Comparison of ENCODE assay signal across 10 cellular contexts in the genomic region with DNA sequence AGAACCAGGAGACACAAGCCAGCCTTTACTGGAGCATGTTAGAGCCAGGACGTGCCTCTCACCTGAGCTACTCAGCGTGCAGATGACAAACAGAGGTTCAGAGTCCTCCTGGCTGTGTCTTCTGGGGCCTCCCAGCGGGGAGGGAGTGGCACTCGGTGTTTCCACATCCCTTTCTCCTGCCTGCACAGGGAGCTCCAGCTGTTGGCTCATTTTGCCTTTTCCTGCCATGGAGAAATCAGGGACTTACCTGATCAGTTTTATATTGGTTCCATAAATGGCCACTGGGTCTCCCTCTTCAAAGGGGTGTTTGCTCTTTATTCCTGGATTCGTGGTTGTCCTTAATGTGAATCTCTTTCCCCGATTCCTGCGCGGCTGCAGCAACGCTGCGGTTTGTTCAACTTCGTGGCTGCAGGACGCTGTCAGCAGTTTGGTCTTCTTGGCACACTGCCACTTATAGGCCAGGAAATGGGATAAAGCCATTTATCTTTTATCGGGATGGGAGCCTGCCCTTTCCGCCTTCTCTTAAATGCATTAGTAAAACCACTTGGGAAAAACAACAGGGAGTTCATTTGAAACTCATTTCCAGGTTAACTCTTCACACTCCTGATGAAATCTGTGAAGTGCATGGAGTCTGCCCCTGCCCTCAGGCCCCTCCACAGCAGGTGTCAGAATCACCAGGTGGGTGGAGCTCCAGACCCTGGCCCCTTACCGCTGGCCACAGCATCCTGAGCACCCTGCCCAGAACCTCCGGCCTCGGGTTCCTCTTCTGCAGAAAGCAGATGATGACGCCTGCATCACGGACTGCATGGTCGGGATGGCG. TPM values are rescaled to one million over a fixed set of nuclear protein-coding genes. Genes with fewer than 3 reads are reported as not detected.
DNase-seq lines count a peak whose midpoint lies in the region; ATAC-seq, FAIRE-seq and TF ChIP-seq lines count a peak whose summit lies in the region.
"Had no signal": no experiment of that assay in that cellular context is flagged by ENCODE, and none has a peak within 500 bp of the region (broad histone marks: within the 10 kb centered on the region; RNA-seq: fewer than 3 reads in every experiment).

No MANE protein-coding gene starts in this region.

- DNase-seq in COLO829 (ENCODE audit: low spot score) = peak; percentile 43
- peak; percentile 87 for DNase-seq in NCI-H187 treated with DMSO at 0.1 percent for 48 hours (lab: John Stamatoyannopoulos, UW)
- peak; percentile 78 for DNase-seq in HepG2 (ENCODE audit: low spot score)
- DNase-seq in RWPE1 (ENCODE audit: low spot score) = no peak
- no peak for DNase-seq in GM19238 (ENCODE audit: insufficient read length, low spot score)
- DNase-seq in RCC 7860 (ENCODE audit: low spot score) = no peak
- DNase-seq: stimulated activated naive CD8-positive, alpha-beta T cell treated with anti-CD3 and anti-CD28 coated beads, Interleukin-15, amount 100 ng/mL, for 72 hours had no signal

- TF ChIP-seq CTCF in brain (conservative IDR thresholded peaks at IDR 0.05) (no peak), HepG2 (CRISPR knock-in tag; IDR thresholded peaks at IDR 0.05) (peak; percentile 65), RWPE1 (conservative IDR thresholded peaks at IDR 0.05; ENCODE audit: low read depth) (no peak)

- peak; percentile 98 for FAIRE-seq in HepG2 (lab: Jason Lieb, UNC)
- no peak for FAIRE-seq in RCC 7860 (lab: Jason Lieb, UNC)

- H3K4me3 ChIP-seq in HepG2 (replicated peaks in 1 of 3; ENCODE audit: insufficient read depth in 1 of 3, low read depth in 2 of 3, low read length in 3 of 3) = peak overlapping the region; percentile 20 to 56 (median 38)
- H3K4me3 ChIP-seq: ovary had no signal

- ATAC-seq in HepG2 (peak; percentile 88), HG03025 (IDR thresholded peaks at IDR 0.05; ENCODE audit: low FRiP score, unreplicated experiment) (no peak)
- ATAC-seq: stimulated activated naive CD8-positive, alpha-beta T cell treated with anti-CD3 and anti-CD28 coated beads, Interleukin-15, amount 100 ng/mL, for 72 hours had no signal

- TF ChIP-seq POLR2A in HepG2 (IDR thresholded peaks at IDR 0.05; ENCODE audit: insufficient read depth in 1 of 2, low read depth in 2 of 2, low read length in 2 of 2) = no peak

- peaks cover 32% of the 10 kb centered on the region for H3K4me1 Mint-ChIP-seq in brain

- TF ChIP-seq EP300 in HepG2 (IDR thresholded peaks at IDR 0.05; ENCODE audit: low read depth in 2 of 2, low read length in 2 of 2) = no peak; a peak in 1 of 4 replicates
- no peak for TF ChIP-seq EP300 in HepG2 (CRISPR knock-in tag; IDR thresholded peaks at IDR 0.05; ENCODE audit: borderline replicate concordance)

- no peaks in the 10 kb centered on the region for H3K36me3 Mint-ChIP-seq in brain

- no peak overlapping the region for H2AFZ ChIP-seq in HepG2 (ENCODE audit: low read length)

- peak overlapping the region; percentile 77 for H3K4me2 ChIP-seq in HepG2 (ENCODE audit: low read depth, low read length)

- H3K27ac Mint-ChIP-seq in brain = peak overlapping the region; percentile 43 to 69 (median 63)
- H3K27ac Mint-ChIP-seq: stimulated activated naive CD8-positive, alpha-beta T cell treated with anti-CD3 and anti-CD28 coated beads, Interleukin-15, amount 100 ng/mL, for 72 hours had no signal

- 0 out of 2 replicates have a peak, but pooled peaks cover 4% of the 10 kb centered on the region for H3K9me3 ChIP-seq in HepG2 (ENCODE audit: low read length)
- H3K9me3 ChIP-seq: ovary had no signal

- H3K9me3 Mint-ChIP-seq in brain = peaks cover 0 to 11% (median 2%) of the 10 kb centered on the region in 5 experiments
- H3K9me3 Mint-ChIP-seq: stimulated activated naive CD8-positive, alpha-beta T cell treated with anti-CD3 and anti-CD28 coated beads, Interleukin-15, amount 100 ng/mL, for 72 hours had no signal

- no peaks in the 10 kb centered on the region; a peak in 1 of 5 replicates for H3K36me3 ChIP-seq in HepG2 (replicated peaks in 1 of 2; ENCODE audit: control insufficient read depth in 1 of 2, insufficient read depth in 2 of 2, low read length in 2 of 2)
- H3K36me3 ChIP-seq: ovary had no signal

- in situ Hi-C loops in HepG2 (cut with HindIII; ENCODE audit: extremely low pct_ligation_motif_present, low pct_unique_long_range_greater_than_20kb) = no loop called here

- no TSS peak for BruUV-seq in HepG2 (replicated peaks; lab: Mats Ljungman, UMichigan)

- H3K4me3 Mint-ChIP-seq in brain = peak overlapping the region; percentile 29 to 57 (median 49)
- H3K4me3 Mint-ChIP-seq: stimulated activated naive CD8-positive, alpha-beta T cell treated with anti-CD3 and anti-CD28 coated beads, Interleukin-15, amount 100 ng/mL, for 72 hours had no signal

- H4K20me1 ChIP-seq in HepG2 (ENCODE audit: insufficient read depth, low read length) = no peaks in the 10 kb centered on the region; the same call in 1 of the 2 replicates

- TF ChIP-seq RAD21 in HepG2 (CRISPR knock-in tag; IDR thresholded peaks at IDR 0.05) = peak; percentile 24; the same call in 1 of the 2 replicates

- CTCF ChIA-PET in HepG2 (lab: Yijun Ruan, JAX; ENCODE audit: low intra/inter-chr PET ratio, low total read pairs) = no interaction called here
- CTCF ChIA-PET in RWPE1 (lab: Yijun Ruan, JAX) = interaction anchor here (0.7 kb wide), 1 partner anchor 302 kb away, joined by 4 read pairs; no protein-coding TSS in a partner anchor

- intact Hi-C loops in HepG2 (cut with micrococcal nuclease; ENCODE audit: unreplicated experiment) = loop anchor here (1.0 to 2.0 kb wide), 2 partner anchors 22 to 36 kb away; no protein-coding TSS in a partner anchor

- H3K27me3 ChIP-seq in HepG2 (ENCODE audit: control insufficient read depth in 1 of 2, insufficient read depth in 2 of 2, low read length in 2 of 2) = no peaks in the 10 kb centered on the region
- H3K27me3 ChIP-seq: ovary had no signal

- H3K9ac ChIP-seq in HepG2 (ENCODE audit: insufficient read depth, low read depth, low read length) = no peak overlapping the region

- H3K27ac ChIP-seq in HepG2 (ENCODE audit: extremely low read length, insufficient read depth, low read length) (peak overlapping the region; percentile 58), RWPE1 (no peak overlapping the region)
- H3K27ac ChIP-seq: ovary had no signal

- POLR2A ChIA-PET in HepG2 (lab: Yijun Ruan, JAX) = interaction anchor here (0.8 to 1.5 kb wide), 7 partner anchors 9 to 341 kb away, joined by 3 to 11 read pairs (median 4); partner anchors contain the start of gene TUBGCP3
- POLR2A ChIA-PET in RWPE1 (lab: Yijun Ruan, JAX; ENCODE audit: low non-redundant PET) = no interaction called here

- WGBS in HepG2 (ENCODE audit: low lambda C conversion rate) = 26% methylated on average over 17 of the region's 21 CpGs

- peaks cover 4% of the 10 kb centered on the region for H3K27me3 Mint-ChIP-seq in brain

- peaks cover 69% of the 10 kb centered on the region for H3K4me1 ChIP-seq in HepG2 (ENCODE audit: insufficient read depth, low read length)

- no peaks in the 10 kb centered on the region for H3K79me2 ChIP-seq in HepG2 (ENCODE audit: insufficient read depth, low read length)

TF ChIP-seq in HepG2, 621 proteins besides CTCF, POLR2A, EP300 and RAD21 (continues in another document):
- TF ChIP-seq HOMEZ (CRISPR knock-in tag; IDR thresholded peaks at IDR 0.05; ENCODE audit: low read depth) = no peak
- no peak for TF ChIP-seq ARHGAP35 (CRISPR knock-in tag; IDR thresholded peaks at IDR 0.05; ENCODE audit: borderline replicate concordance)

RNA-seq across cellular contexts. Expression of gene MCF2L, which starts 39.8 kb away (rescaled TPM):
- polyA plus RNA-seq in brain (ENCODE audit: insufficient read depth, low read depth, low replicate concordance) (61.7 TPM), HepG2 (2011; rRNA removed) (28.4 and 33.6 TPM in 2 replicates)
- total RNA-seq in HepG2 (2016; rRNA removed; fragmentation: Illumina TruSeq; extraction: Trizol) = 13.7 and 19.4 TPM in 2 replicates
- total RNA-seq in HepG2 (2016; cell fraction: cytosol; rRNA removed; fragmentation: Illumina TruSeq; extraction: Trizol; ENCODE audit: low read depth) = 2.3 and 3.4 TPM in 2 replicates
- 10.9 and 20.3 TPM in 2 replicates for total RNA-seq in HepG2 (2016; cell fraction: insoluble cytoplasmic fraction; rRNA removed; fragmentation: Illumina TruSeq; extraction: Trizol)
- total RNA-seq in HepG2 (2016; cell fraction: membrane; rRNA removed; fragmentation: Illumina TruSeq; extraction: Trizol) = 5.5 and 5.6 TPM in 2 replicates
- 24.6 and 25.3 TPM in 2 replicates for total RNA-seq in HepG2 (2016; cell fraction: nucleus; rRNA removed; fragmentation: Illumina TruSeq; extraction: Trizol)
- polyA plus RNA-seq in HepG2 (2011; cell fraction: cytosol; rRNA removed) = 13.6 and 15.2 TPM in 2 replicates
- polyA plus RNA-seq in HepG2 (2011; cell fraction: nucleus; rRNA removed) = 196 and 262 TPM in 2 replicates
- polyA plus RNA-seq in HepG2 (2012) = 26.3 and 28.9 TPM in 2 replicates
- polyA plus RNA-seq in HepG2 (2016; cell fraction: cytosol; fragmentation: Illumina TruSeq; extraction: Trizol; ENCODE audit: low read depth) = 1.1 and 1.3 TPM in 2 replicates
- polyA plus RNA-seq in HepG2 (2016; cell fraction: insoluble cytoplasmic fraction; fragmentation: Illumina TruSeq; extraction: Trizol; ENCODE audit: low read depth) = 10.3 and 10.5 TPM in 2 replicates
- 1.6 and 2.4 TPM in 2 replicates for polyA plus RNA-seq in HepG2 (2016; cell fraction: membrane; fragmentation: Illumina TruSeq; extraction: Trizol; ENCODE audit: low read depth)
- polyA plus RNA-seq in HepG2 (2016; cell fraction: nucleus; fragmentation: Illumina TruSeq; extraction: Trizol; ENCODE audit: insufficient read depth, low read depth) = 57.7 and 66.1 TPM in 2 replicates
- 39.0 and 75.0 TPM in 2 replicates for polyA minus RNA-seq in HepG2 (2011; rRNA and poly(A)+ RNA removed; ENCODE audit: low replicate concordance)
- polyA minus RNA-seq in HepG2 (2011; cell fraction: cytosol; rRNA and poly(A)+ RNA removed) = 16.7 and 21.1 TPM in 2 replicates
- 89.5 and 90.6 TPM in 2 replicates for polyA minus RNA-seq in HepG2 (2011; cell fraction: nucleus; rRNA and poly(A)+ RNA removed)

Comparison
In these comparisons a context has a peak if more than half of its experiments do, and no peak if none do; other contexts are left out.
1. DNase-seq: peak in COLO829 (single experiment), NCI-H187 treated with DMSO at 0.1 percent for 48 hours (single experiment) and HepG2 (single experiment); none in RWPE1 (single experiment), GM19238 (single experiment) and RCC 7860 (single experiment).